Comparison of ENCODE assay signal across 1 cellular context in the genomic region with DNA sequence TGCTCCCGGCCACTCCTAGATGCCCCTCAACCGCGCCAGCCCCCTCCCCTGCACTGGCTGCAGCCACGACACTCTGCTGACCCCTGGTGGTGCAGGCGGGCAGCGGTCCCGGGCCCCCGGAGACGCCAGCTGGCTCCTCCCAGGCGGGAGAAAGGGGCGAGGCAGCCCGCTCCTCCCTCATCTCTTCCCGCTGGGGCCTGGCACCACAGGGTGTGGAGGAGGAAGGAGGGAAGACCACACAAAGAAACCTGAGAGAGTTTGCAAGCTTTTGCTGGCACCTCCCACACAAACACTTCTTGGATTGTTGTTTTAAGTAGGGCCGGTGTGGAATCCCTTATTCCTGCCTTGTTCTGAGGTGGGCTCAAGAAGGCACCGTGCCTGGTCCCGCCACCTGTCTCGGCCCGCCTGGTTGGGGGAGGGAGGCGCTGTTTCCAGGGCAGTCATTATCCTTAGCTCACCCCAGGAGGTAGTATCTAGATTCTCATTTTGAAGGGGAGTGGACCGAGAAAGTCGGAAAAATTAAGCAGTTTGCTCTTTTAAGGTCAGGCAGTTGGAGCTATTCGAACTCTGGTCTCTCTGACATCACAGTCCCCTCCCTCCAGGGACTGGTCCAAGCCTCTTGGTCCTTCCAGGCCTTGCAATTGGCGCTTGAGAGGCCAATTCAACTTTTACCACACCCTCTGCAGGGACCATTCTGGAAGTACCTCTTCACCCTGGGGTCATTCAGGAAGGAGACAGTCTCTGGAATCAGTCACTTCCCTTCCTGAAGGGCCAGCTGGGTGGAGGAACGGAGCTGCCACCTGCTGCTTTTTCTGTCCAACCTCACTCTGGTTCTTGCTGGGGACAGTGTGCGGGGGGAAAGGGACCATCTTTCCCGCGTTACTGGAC.
A peak's percentile ranks its signal among the peaks of the same experiment; 100 is the strongest.
TF ChIP-seq lines count a peak whose summit lies in the region.

No MANE protein-coding gene starts in this region.

TF ChIP-seq in H1, 55 proteins besides CTCF, POLR2A, EP300 and RAD21 (continues in another document):
- TF ChIP-seq CTBP2 (IDR thresholded peaks at IDR 0.05; ENCODE audit: borderline replicate concordance, insufficient read depth, insufficient read length, low read length) (no peak), ASH2L (IDR thresholded peaks at IDR 0.05; ENCODE audit: low read length) (no peak), GABPA (IDR thresholded peaks at IDR 0.05; ENCODE audit: borderline replicate concordance, insufficient read depth, low read length) (no peak), SAP30 (IDR thresholded peaks at IDR 0.05; ENCODE audit: insufficient read depth, insufficient replicate concordance, low read length) (no peak), CBX5 (IDR thresholded peaks at IDR 0.05; ENCODE audit: low read depth, low read length) (no peak), SUZ12 (IDR thresholded peaks at IDR 0.05; ENCODE audit: low read length) (no peak), RBBP5 (IDR thresholded peaks at IDR 0.05; ENCODE audit: borderline replicate concordance, low read depth, low read length) (no peak), CHD1 (IDR thresholded peaks at IDR 0.05; ENCODE audit: low read depth, low read length) (no peak), TAF1 (IDR thresholded peaks at IDR 0.05; ENCODE audit: low read depth, low read length) (0 out of 2 replicates have a peak, but pooled peaks have one; percentile 41), CREB1 (IDR thresholded peaks at IDR 0.05) (no peak; the same call in 1 of the 2 replicates), TAF7 (optimal IDR thresholded peaks at IDR 0.05; ENCODE audit: borderline replicate concordance, low read depth, low read length) (no peak), CEBPB (IDR thresholded peaks at IDR 0.05; ENCODE audit: low read depth, low read length) (no peak), JUND (IDR thresholded peaks at IDR 0.05; ENCODE audit: low read length) (peak; percentile 35; the same call in 1 of the 2 replicates), SIN3A (conservative IDR thresholded peaks at IDR 0.05 in 1 of 2, IDR thresholded peaks at IDR 0.05 in 1 of 2; ENCODE audit: low read depth in 1 of 2, low read length in 2 of 2) (peak; percentile 62 to 92; a peak in 2 of 4 replicates), KDM5A (IDR thresholded peaks at IDR 0.05; ENCODE audit: low read length) (no peak), POLR2AphosphoS5 (IDR thresholded peaks at IDR 0.05; ENCODE audit: low read depth, low read length) (no peak; the same call in 1 of the 2 replicates), HDAC2 (IDR thresholded peaks at IDR 0.05; ENCODE audit: borderline replicate concordance in 1 of 2, low read depth in 2 of 2, low read length in 2 of 2) (0 out of 4 replicates have a peak, but pooled peaks of 1 of the 2 experiments have one; percentile 14), FOSL1 (IDR thresholded peaks at IDR 0.05; ENCODE audit: insufficient read depth, low read depth, low read length) (no peak), ZNF274 (IDR thresholded peaks at IDR 0.05; ENCODE audit: borderline replicate concordance, extremely low read depth, low read length) (no peak), SRF (IDR thresholded peaks at IDR 0.05; ENCODE audit: low read depth, low read length) (0 out of 2 replicates have a peak, but pooled peaks have one; percentile 15), TEAD4 (IDR thresholded peaks at IDR 0.05; ENCODE audit: low read depth, low read length) (no peak), SIRT6 (IDR thresholded peaks at IDR 0.05; ENCODE audit: low read length) (no peak), YY1 (IDR thresholded peaks at IDR 0.05; ENCODE audit: low read depth, low read length) (peak; percentile 34; the same call in 1 of the 2 replicates), MAFK (IDR thresholded peaks at IDR 0.05; ENCODE audit: low read depth, low read length) (no peak), SP4 (IDR thresholded peaks at IDR 0.05; ENCODE audit: low read length) (no peak), CHD7 (IDR thresholded peaks at IDR 0.05; ENCODE audit: insufficient replicate concordance, low read length) (no peak), NRF1 (IDR thresholded peaks at IDR 0.05; ENCODE audit: low read depth, low read length) (no peak), BCL11A (IDR thresholded peaks at IDR 0.05; ENCODE audit: low read depth in 2 of 2, low read length in 2 of 2) (no peak), SIX5 (IDR thresholded peaks at IDR 0.05; ENCODE audit: low read depth, low read length) (no peak), PHF8 (conservative IDR thresholded peaks at IDR 0.05; ENCODE audit: low read depth, low read length) (no peak), CBX8 (IDR thresholded peaks at IDR 0.05; ENCODE audit: borderline replicate concordance, low read depth, low read length) (no peak), BACH1 (IDR thresholded peaks at IDR 0.05; ENCODE audit: low read length) (no peak), KDM4A (IDR thresholded peaks at IDR 0.05; ENCODE audit: low read depth, low read length, severe bottlenecking) (no peak), BRCA1 (IDR thresholded peaks at IDR 0.05; ENCODE audit: low read depth, low read length) (no peak), SP1 (IDR thresholded peaks at IDR 0.05; ENCODE audit: low read depth, low read length) (peak; percentile 34; the same call in 1 of the 2 replicates), CHD2 (IDR thresholded peaks at IDR 0.05; ENCODE audit: low read length) (0 out of 2 replicates have a peak, but pooled peaks have one; percentile 13), TCF12 (IDR thresholded peaks at IDR 0.05; ENCODE audit: low read depth, low read length) (no peak), SP2 (IDR thresholded peaks at IDR 0.05; ENCODE audit: low read length) (no peak), HDAC6 (IDR thresholded peaks at IDR 0.05; ENCODE audit: low read depth, low read length) (no peak), RFX5 (IDR thresholded peaks at IDR 0.05; ENCODE audit: borderline replicate concordance, low read depth, low read length) (no peak), USF2 (IDR thresholded peaks at IDR 0.05; ENCODE audit: low read length) (no peak), JUN (IDR thresholded peaks at IDR 0.05; ENCODE audit: low read depth, low read length) (no peak), EZH2 (IDR thresholded peaks at IDR 0.05; ENCODE audit: low read depth, low read length, severe bottlenecking) (no peak), EGR1 (IDR thresholded peaks at IDR 0.05; ENCODE audit: borderline replicate concordance, low read depth, low read length) (peak; percentile 58), TBP (IDR thresholded peaks at IDR 0.05; ENCODE audit: low read depth, low read length) (no peak), RNF2 (IDR thresholded peaks at IDR 0.05; ENCODE audit: borderline replicate concordance, low read depth, low read length, missing control alignments, poor library complexity, severe bottlenecking) (no peak), KDM1A (IDR thresholded peaks at IDR 0.05; ENCODE audit: borderline replicate concordance, low read length) (no peak), POU5F1 (IDR thresholded peaks at IDR 0.05; ENCODE audit: low read depth, low read length) (no peak), GTF2F1 (IDR thresholded peaks at IDR 0.05; ENCODE audit: borderline replicate concordance, low read depth, low read length) (no peak), RXRA (IDR thresholded peaks at IDR 0.05; ENCODE audit: insufficient read depth, low read depth, low read length) (no peak), NANOG (IDR thresholded peaks at IDR 0.05; ENCODE audit: insufficient read depth, low read depth, low read length, poor library complexity, severe bottlenecking) (no peak)
- TF ChIP-seq, protein P1, sequence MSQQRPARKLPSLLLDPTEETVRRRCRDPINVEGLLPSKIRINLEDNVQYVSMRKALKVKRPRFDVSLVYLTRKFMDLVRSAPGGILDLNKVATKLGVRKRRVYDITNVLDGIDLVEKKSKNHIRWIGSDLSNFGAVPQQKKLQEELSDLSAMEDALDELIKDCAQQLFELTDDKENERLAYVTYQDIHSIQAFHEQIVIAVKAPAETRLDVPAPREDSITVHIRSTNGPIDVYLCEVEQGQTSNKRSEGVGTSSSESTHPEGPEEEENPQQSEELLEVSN (IDR thresholded peaks at IDR 0.05): peak; percentile 33; the same call in 1 of the 2 replicates
- TF ChIP-seq, protein P2, sequence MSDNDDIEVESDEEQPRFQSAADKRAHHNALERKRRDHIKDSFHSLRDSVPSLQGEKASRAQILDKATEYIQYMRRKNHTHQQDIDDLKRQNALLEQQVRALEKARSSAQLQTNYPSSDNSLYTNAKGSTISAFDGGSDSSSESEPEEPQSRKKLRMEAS (IDR thresholded peaks at IDR 0.05): peak; percentile 90
- TF ChIP-seq, protein P3, sequence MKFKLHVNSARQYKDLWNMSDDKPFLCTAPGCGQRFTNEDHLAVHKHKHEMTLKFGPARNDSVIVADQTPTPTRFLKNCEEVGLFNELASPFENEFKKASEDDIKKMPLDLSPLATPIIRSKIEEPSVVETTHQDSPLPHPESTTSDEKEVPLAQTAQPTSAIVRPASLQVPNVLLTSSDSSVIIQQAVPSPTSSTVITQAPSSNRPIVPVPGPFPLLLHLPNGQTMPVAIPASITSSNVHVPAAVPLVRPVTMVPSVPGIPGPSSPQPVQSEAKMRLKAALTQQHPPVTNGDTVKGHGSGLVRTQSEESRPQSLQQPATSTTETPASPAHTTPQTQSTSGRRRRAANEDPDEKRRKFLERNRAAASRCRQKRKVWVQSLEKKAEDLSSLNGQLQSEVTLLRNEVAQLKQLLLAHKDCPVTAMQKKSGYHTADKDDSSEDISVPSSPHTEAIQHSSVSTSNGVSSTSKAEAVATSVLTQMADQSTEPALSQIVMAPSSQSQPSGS (IDR thresholded peaks at IDR 0.05; ENCODE audit: low read length): no peak
